In genomic region chr15:31439328-31439727, GRCh38 we compare ENCODE assay signal across 9 cellular contexts.
DNase-seq lines count a peak whose midpoint lies in the region; ATAC-seq, FAIRE-seq and TF ChIP-seq lines count a peak whose summit lies in the region.
"Had no signal": no experiment of that assay in that cellular context is flagged by ENCODE, and none has a peak within 500 bp of the region (broad histone marks: within the 10 kb centered on the region; RNA-seq: fewer than 3 reads in every experiment).

No MANE protein-coding gene starts in this region.

- ATAC-seq in GM21526 (IDR thresholded peaks at IDR 0.05; ENCODE audit: low FRiP score, unreplicated experiment) (no peak), HG03280 (IDR thresholded peaks at IDR 0.05; ENCODE audit: unreplicated experiment) (no peak)

- no peaks in the 10 kb centered on the region for H3K27me3 Mint-ChIP-seq in T-helper 1 cell treated with Interleukin-12 subunit alpha and Interleukin-12 subunit beta and Interleukin-4 antibody, amounts not matched to agents 30 μg/mL and 1 μg/mL, for 36 hours (ENCODE audit: low read depth)
- H3K27me3 Mint-ChIP-seq: stimulated activated naive CD8-positive, alpha-beta T cell treated with anti-CD3 and anti-CD28 coated beads, Interleukin-15, Interleukin-2, amounts not matched to agents 100 ng/mL and 50 ng/mL, for 24 hours had no signal

- no peaks in the 10 kb centered on the region for H3K9me3 Mint-ChIP-seq in T-helper 1 cell treated with Interleukin-12 subunit alpha and Interleukin-12 subunit beta and Interleukin-4 antibody, amounts not matched to agents 30 μg/mL and 1 μg/mL, for 36 hours
- H3K9me3 Mint-ChIP-seq: stimulated activated naive CD8-positive, alpha-beta T cell treated with anti-CD3 and anti-CD28 coated beads, Interleukin-15, Interleukin-2, amounts not matched to agents 100 ng/mL and 50 ng/mL, for 24 hours had no signal

- DNase-seq in 8988T (peak; percentile 67), iPS-NIHi11 (ENCODE audit: low spot score) (peak; percentile 49), NCI-H2107 treated with DMSO at 0.1 percent for 48 hours (lab: John Stamatoyannopoulos, UW; ENCODE audit: unreplicated experiment) (no peak), urothelium cell line (ENCODE audit: low spot score) (no peak)

- peak overlapping the region; percentile 20 for H3K4me3 Mint-ChIP-seq in T-helper 1 cell treated with Interleukin-12 subunit alpha and Interleukin-12 subunit beta and Interleukin-4 antibody, amounts not matched to agents 30 μg/mL and 1 μg/mL, for 36 hours
- H3K4me3 Mint-ChIP-seq: stimulated activated naive CD8-positive, alpha-beta T cell treated with anti-CD3 and anti-CD28 coated beads, Interleukin-15, Interleukin-2, amounts not matched to agents 100 ng/mL and 50 ng/mL, for 24 hours had no signal

- peak overlapping the region; percentile 95 for H3K27ac Mint-ChIP-seq in T-helper 1 cell treated with Interleukin-12 subunit alpha and Interleukin-12 subunit beta and Interleukin-4 antibody, amounts not matched to agents 30 μg/mL and 1 μg/mL, for 36 hours

- FAIRE-seq in urothelium cell line (lab: Jason Lieb, UNC), result no peak

- H3K4me1 Mint-ChIP-seq in T-helper 1 cell treated with Interleukin-12 subunit alpha and Interleukin-12 subunit beta and Interleukin-4 antibody, amounts not matched to agents 30 μg/mL and 1 μg/mL, for 36 hours (ENCODE audit: low read depth), result peaks cover 69% of the 10 kb centered on the region

- TF ChIP-seq CTCF in GM12874 (IDR thresholded peaks at IDR 0.05; ENCODE audit: insufficient read depth, low read depth, low read length), result peak; percentile 46

- peaks cover 2% of the 10 kb centered on the region for H3K36me3 Mint-ChIP-seq in T-helper 1 cell treated with Interleukin-12 subunit alpha and Interleukin-12 subunit beta and Interleukin-4 antibody, amounts not matched to agents 30 μg/mL and 1 μg/mL, for 36 hours (ENCODE audit: low read depth)

Comparison
In these comparisons a context has a peak if more than half of its experiments do, and no peak if none do; other contexts are left out.
1. DNase-seq: peak in 8988T (single experiment) and iPS-NIHi11 (single experiment); none in NCI-H2107 treated with DMSO at 0.1 percent for 48 hours (single experiment) and urothelium cell line (single experiment).